In the genomic region with DNA sequence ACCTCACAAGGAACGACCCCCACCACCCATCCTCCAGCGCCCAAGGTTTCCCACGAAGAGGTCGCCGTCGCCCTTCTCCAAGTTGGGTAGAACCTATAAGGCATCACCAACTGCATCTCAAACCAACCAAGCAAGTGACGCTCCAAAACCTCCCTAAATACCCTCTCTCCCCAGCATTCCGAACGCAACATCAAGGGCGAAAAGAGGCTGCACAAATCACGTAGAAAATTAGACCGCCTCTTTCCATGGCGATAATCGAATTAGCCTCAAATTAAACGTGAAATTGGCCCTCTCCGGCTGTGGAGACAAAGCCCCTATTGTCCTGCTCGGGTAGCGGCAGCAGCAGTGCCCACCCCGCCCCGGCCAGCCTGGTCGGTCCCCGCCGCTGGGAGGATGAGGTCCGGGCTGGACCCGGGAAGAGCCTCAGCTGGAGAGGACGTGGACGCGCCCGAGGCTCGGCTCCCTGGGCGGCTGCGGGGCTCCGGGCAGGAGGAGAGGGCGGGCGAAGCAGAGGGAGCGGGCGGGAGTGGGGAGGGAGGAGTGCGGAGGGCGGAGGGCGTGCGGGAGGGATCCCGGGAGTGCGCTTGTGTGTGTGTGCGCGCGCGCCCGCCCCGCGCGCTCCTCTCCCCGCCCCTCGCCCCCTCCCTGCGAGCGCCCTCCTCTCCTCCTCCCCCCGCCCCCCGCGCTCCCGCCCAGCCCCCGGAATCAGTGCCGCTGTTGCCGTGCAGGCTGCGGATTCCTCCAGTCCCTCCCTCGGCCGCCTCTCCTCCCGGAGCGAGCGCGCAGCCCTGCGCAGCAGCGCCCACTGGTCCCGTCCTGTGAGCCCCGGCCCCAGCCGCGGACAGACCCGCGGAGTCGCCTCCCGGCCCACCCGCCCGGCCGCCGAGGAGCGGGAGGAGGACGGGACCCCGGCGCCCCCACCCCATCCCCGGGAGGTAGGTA, we compare ENCODE assay signal across 7 cellular contexts. TPM values are rescaled to one million over a fixed set of nuclear protein-coding genes. Genes with fewer than 3 reads are reported as not detected.
A peak's percentile ranks its signal among the peaks of the same experiment; 100 is the strongest.
DNase-seq lines count a peak whose midpoint lies in the region; ATAC-seq and TF ChIP-seq lines count a peak whose summit lies in the region.

A gene (plus strand): TSS at position 744 of the 942 bp plus-strand sequence. CDS start 70,092 bp downstream, outside the sequence.

- DNase-seq in NCI-H69 (lab: John Stamatoyannopoulos, UW) (peak; percentile 87), foreskin fibroblast (peak; percentile 92 to 96), vagina (ENCODE audit: extremely low spot score in 2 of 2) (peak in 1 of 2 donors; percentile 94)
- peak; percentile 34 for DNase-seq in activated naive CD4-positive, alpha-beta T cell treated with anti-CD3 and anti-CD28 coated beads for 36 hours
- DNase-seq in naive thymus-derived CD8-positive, alpha-beta T cell = peak in 4 of 10 donors; percentile 15 to 33 (median 21)

- H3K27me3 ChIP-seq in vagina = no peaks in the 10 kb centered on the region

- intact Hi-C loops in activated naive CD4-positive, alpha-beta T cell treated with anti-CD3 and anti-CD28 coated beads for 36 hours (cut with micrococcal nuclease) = loop anchor here (1.0 to 5.0 kb wide), 4 partner anchors 124 to 341 kb away; a partner anchor contains a TSS
- intact Hi-C loops in vagina (cut with DNase I) = no loop called here

- no peaks in the 10 kb centered on the region for H3K9me3 Mint-ChIP-seq in activated naive CD4-positive, alpha-beta T cell treated with anti-CD3 and anti-CD28 coated beads for 36 hours
- H3K9me3 Mint-ChIP-seq in naive thymus-derived CD8-positive, alpha-beta T cell = peaks cover 0 to 3% (median 0%) of the 10 kb centered on the region in 9 donors

- H3K36me3 ChIP-seq in vagina = no peaks in the 10 kb centered on the region

- peaks cover 13% of the 10 kb centered on the region for H3K4me1 Mint-ChIP-seq in activated naive CD4-positive, alpha-beta T cell treated with anti-CD3 and anti-CD28 coated beads for 36 hours (ENCODE audit: low read depth)
- peaks cover 9 to 24% (median 20%) of the 10 kb centered on the region in 4 donors for H3K4me1 Mint-ChIP-seq in naive thymus-derived CD8-positive, alpha-beta T cell

- TF ChIP-seq POLR2A in vagina (IDR thresholded peaks at IDR 0.05) = peak in 1 of 2 donors; percentile 47

- H3K36me3 Mint-ChIP-seq in activated naive CD4-positive, alpha-beta T cell treated with anti-CD3 and anti-CD28 coated beads for 36 hours (ENCODE audit: low read depth) = no peaks in the 10 kb centered on the region
- no peaks in the 10 kb centered on the region for H3K36me3 Mint-ChIP-seq in naive thymus-derived CD8-positive, alpha-beta T cell

- CTCF ChIA-PET in activated naive CD4-positive, alpha-beta T cell treated with anti-CD3 and anti-CD28 coated beads for 36 hours (lab: Charles Lee) = no interaction called here

- peak; percentile 38 for ATAC-seq in HG02943 (IDR thresholded peaks at IDR 0.05; ENCODE audit: low read depth, unreplicated experiment)
- ATAC-seq in naive thymus-derived CD8-positive, alpha-beta T cell = peak; percentile 43 to 49

- H3K4me3 Mint-ChIP-seq in activated naive CD4-positive, alpha-beta T cell treated with anti-CD3 and anti-CD28 coated beads for 36 hours = peak within 1 kb of the TSS; percentile 77
- peak within 1 kb of the TSS; percentile 80 to 94 (median 88) for H3K4me3 Mint-ChIP-seq in naive thymus-derived CD8-positive, alpha-beta T cell

- POLR2A ChIA-PET in naive thymus-derived CD8-positive, alpha-beta T cell (lab: Charles Lee) = no interaction called here

- no peak within 1 kb of the TSS for H3K27ac Mint-ChIP-seq in activated naive CD4-positive, alpha-beta T cell treated with anti-CD3 and anti-CD28 coated beads for 36 hours
- no peak within 1 kb of the TSS for H3K27ac Mint-ChIP-seq in naive thymus-derived CD8-positive, alpha-beta T cell

- no peak for TF ChIP-seq CTCF in foreskin fibroblast (IDR thresholded peaks at IDR 0.05; ENCODE audit: low read depth, low read length)
- no peak for TF ChIP-seq CTCF in vagina (IDR thresholded peaks at IDR 0.05)

- H3K27me3 Mint-ChIP-seq in activated naive CD4-positive, alpha-beta T cell treated with anti-CD3 and anti-CD28 coated beads for 36 hours (ENCODE audit: low read depth) = peaks cover 39% of the 10 kb centered on the region
- peaks cover 36 to 58% (median 44%) of the 10 kb centered on the region in 5 donors for H3K27me3 Mint-ChIP-seq in naive thymus-derived CD8-positive, alpha-beta T cell

- H3K27ac ChIP-seq in vagina = peak within 1 kb of the TSS; percentile 92

- H3K4me3 ChIP-seq in GM08714 (ENCODE audit: low read length) (peak within 1 kb of the TSS; percentile 57), foreskin fibroblast (ENCODE audit: low read depth in 1 of 2, low read length in 2 of 2) (peak within 1 kb of the TSS; percentile 78 to 81), vagina (peak within 1 kb of the TSS; percentile 71 to 95)

- no peaks in the 10 kb centered on the region for H3K9me3 ChIP-seq in vagina

- H3K4me1 ChIP-seq in vagina = peaks cover 32% of the 10 kb centered on the region

RNA-seq across cellular contexts. Expression of the gene that starts here (rescaled TPM):
- 100 to 1,000 TPM; 103 to 107 TPM for total RNA-seq in activated naive CD4-positive, alpha-beta T cell treated with anti-CD3 and anti-CD28 coated beads for 36 hours
- total RNA-seq in naive thymus-derived CD8-positive, alpha-beta T cell = 100 to 1,000 TPM; 177 to 190 TPM
- polyA plus RNA-seq in naive thymus-derived CD8-positive, alpha-beta T cell = 10 to 100 TPM; 15.9 to 80.4 (median 42.8) TPM
- total RNA-seq in vagina = 278 TPM
